In the genomic region with DNA sequence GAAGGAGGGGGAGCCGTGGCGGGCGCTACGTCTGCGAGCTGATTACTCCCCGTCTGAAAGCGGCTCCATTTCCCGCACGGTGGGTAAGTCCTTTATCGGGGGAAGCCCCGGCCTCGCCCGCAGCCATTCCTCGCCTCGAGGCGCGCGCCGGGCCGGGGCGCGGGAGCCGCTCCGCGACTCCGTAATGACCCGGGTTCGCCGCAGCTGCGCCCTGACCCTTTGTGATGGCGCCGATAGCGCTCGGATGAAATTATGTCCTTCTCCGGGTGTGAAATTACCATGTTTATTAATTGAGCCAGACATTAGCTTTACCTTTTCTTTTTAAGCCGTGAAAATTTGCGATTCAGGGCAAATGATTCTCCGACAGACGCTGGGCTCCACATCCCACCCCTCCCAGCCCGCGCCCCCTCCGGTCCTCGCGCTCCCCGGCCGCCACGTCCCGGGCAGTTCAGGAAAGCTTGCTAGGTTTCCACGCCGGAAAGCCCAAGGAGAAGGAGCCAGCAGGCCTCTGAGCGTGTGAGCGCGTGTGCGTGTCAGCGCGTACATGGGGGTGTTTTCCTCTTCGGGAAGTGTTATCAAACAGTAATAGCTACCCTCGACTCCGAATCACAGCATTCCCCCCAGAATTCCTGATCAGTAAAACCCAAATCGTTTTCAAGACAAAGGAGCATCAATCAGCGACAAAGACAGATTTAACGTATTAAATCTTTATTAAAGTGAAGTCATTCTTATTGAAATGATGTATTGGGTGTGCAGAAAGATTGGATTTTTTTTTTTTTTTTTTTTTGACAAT, we compare ENCODE assay signal across 3 cellular contexts.
TF ChIP-seq lines count a peak whose summit lies in the region.

No MANE protein-coding gene starts in this region.

TF ChIP-seq in SK-N-SH, 30 proteins besides CTCF, POLR2A, EP300 and RAD21:
- TF ChIP-seq, protein P1, sequence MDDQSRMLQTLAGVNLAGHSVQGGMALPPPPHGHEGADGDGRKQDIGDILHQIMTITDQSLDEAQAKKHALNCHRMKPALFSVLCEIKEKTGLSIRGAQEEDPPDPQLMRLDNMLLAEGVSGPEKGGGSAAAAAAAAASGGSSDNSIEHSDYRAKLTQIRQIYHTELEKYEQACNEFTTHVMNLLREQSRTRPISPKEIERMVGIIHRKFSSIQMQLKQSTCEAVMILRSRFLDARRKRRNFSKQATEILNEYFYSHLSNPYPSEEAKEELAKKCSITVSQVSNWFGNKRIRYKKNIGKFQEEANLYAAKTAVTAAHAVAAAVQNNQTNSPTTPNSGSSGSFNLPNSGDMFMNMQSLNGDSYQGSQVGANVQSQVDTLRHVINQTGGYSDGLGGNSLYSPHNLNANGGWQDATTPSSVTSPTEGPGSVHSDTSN (IDR thresholded peaks at IDR 0.05): no peak
- TF ChIP-seq EZH2phosphoT487 (IDR thresholded peaks at IDR 0.05; ENCODE audit: borderline replicate concordance, low read depth) (peak; percentile 80; the same call in 1 of the 2 replicates), FOXJ3 (CRISPR knock-in tag; IDR thresholded peaks at IDR 0.05) (no peak)

TF ChIP-seq in SK-N-SH treated with all-trans-retinoic acid at 6 μM for 48 hours, 23 proteins besides CTCF, POLR2A, EP300 and RAD21 (continues in another document):
- TF ChIP-seq GLIS3 (CRISPR knock-in tag; IDR thresholded peaks at IDR 0.05) (no peak), PPARA (CRISPR knock-in tag; IDR thresholded peaks at IDR 0.05; ENCODE audit: borderline replicate concordance) (no peak), ZFP30 (CRISPR knock-in tag; IDR thresholded peaks at IDR 0.05) (no peak), ZNF70 (CRISPR knock-in tag; IDR thresholded peaks at IDR 0.05) (no peak), ARNTL (CRISPR knock-in tag; IDR thresholded peaks at IDR 0.05; ENCODE audit: borderline replicate concordance, low read depth) (no peak), CSDC2 (CRISPR knock-in tag; IDR thresholded peaks at IDR 0.05) (no peak), ZNF8 (CRISPR knock-in tag; IDR thresholded peaks at IDR 0.05) (no peak), ISL1 (CRISPR knock-in tag; IDR thresholded peaks at IDR 0.05) (no peak), ZC3H10 (CRISPR knock-in tag; IDR thresholded peaks at IDR 0.05) (no peak), ZNF565 (CRISPR knock-in tag; conservative IDR thresholded peaks at IDR 0.05; ENCODE audit: low read depth) (no peak), TCF4 (CRISPR knock-in tag; IDR thresholded peaks at IDR 0.05; ENCODE audit: borderline replicate concordance) (no peak), TOX (CRISPR knock-in tag; IDR thresholded peaks at IDR 0.05; ENCODE audit: borderline replicate concordance) (no peak)
- TF ChIP-seq, protein P2, sequence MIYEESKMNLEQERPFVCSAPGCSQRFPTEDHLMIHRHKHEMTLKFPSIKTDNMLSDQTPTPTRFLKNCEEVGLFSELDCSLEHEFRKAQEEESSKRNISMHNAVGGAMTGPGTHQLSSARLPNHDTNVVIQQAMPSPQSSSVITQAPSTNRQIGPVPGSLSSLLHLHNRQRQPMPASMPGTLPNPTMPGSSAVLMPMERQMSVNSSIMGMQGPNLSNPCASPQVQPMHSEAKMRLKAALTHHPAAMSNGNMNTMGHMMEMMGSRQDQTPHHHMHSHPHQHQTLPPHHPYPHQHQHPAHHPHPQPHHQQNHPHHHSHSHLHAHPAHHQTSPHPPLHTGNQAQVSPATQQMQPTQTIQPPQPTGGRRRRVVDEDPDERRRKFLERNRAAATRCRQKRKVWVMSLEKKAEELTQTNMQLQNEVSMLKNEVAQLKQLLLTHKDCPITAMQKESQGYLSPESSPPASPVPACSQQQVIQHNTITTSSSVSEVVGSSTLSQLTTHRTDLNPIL (CRISPR knock-in tag; IDR thresholded peaks at IDR 0.05; ENCODE audit: low read depth): no peak
- TF ChIP-seq, protein P3, sequence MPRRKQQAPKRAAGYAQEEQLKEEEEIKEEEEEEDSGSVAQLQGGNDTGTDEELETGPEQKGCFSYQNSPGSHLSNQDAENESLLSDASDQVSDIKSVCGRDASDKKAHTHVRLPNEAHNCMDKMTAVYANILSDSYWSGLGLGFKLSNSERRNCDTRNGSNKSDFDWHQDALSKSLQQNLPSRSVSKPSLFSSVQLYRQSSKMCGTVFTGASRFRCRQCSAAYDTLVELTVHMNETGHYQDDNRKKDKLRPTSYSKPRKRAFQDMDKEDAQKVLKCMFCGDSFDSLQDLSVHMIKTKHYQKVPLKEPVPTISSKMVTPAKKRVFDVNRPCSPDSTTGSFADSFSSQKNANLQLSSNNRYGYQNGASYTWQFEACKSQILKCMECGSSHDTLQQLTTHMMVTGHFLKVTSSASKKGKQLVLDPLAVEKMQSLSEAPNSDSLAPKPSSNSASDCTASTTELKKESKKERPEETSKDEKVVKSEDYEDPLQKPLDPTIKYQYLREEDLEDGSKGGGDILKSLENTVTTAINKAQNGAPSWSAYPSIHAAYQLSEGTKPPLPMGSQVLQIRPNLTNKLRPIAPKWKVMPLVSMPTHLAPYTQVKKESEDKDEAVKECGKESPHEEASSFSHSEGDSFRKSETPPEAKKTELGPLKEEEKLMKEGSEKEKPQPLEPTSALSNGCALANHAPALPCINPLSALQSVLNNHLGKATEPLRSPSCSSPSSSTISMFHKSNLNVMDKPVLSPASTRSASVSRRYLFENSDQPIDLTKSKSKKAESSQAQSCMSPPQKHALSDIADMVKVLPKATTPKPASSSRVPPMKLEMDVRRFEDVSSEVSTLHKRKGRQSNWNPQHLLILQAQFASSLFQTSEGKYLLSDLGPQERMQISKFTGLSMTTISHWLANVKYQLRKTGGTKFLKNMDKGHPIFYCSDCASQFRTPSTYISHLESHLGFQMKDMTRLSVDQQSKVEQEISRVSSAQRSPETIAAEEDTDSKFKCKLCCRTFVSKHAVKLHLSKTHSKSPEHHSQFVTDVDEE (CRISPR knock-in tag; IDR thresholded peaks at IDR 0.05): no peak
- TF ChIP-seq, protein P4, sequence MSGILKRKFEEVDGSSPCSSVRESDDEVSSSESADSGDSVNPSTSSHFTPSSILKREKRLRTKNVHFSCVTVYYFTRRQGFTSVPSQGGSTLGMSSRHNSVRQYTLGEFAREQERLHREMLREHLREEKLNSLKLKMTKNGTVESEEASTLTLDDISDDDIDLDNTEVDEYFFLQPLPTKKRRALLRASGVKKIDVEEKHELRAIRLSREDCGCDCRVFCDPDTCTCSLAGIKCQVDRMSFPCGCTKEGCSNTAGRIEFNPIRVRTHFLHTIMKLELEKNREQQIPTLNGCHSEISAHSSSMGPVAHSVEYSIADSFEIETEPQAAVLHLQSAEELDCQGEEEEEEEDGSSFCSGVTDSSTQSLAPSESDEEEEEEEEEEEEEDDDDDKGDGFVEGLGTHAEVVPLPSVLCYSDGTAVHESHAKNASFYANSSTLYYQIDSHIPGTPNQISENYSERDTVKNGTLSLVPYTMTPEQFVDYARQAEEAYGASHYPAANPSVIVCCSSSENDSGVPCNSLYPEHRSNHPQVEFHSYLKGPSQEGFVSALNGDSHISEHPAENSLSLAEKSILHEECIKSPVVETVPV (CRISPR knock-in tag; IDR thresholded peaks at IDR 0.05): no peak
- TF ChIP-seq, protein P5, sequence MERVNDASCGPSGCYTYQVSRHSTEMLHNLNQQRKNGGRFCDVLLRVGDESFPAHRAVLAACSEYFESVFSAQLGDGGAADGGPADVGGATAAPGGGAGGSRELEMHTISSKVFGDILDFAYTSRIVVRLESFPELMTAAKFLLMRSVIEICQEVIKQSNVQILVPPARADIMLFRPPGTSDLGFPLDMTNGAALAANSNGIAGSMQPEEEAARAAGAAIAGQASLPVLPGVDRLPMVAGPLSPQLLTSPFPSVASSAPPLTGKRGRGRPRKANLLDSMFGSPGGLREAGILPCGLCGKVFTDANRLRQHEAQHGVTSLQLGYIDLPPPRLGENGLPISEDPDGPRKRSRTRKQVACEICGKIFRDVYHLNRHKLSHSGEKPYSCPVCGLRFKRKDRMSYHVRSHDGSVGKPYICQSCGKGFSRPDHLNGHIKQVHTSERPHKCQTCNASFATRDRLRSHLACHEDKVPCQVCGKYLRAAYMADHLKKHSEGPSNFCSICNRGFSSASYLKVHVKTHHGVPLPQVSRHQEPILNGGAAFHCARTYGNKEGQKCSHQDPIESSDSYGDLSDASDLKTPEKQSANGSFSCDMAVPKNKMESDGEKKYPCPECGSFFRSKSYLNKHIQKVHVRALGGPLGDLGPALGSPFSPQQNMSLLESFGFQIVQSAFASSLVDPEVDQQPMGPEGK (CRISPR knock-in tag; IDR thresholded peaks at IDR 0.05; ENCODE audit: borderline replicate concordance): no peak

TF ChIP-seq in neural cell, 6 proteins besides CTCF, POLR2A, EP300 and RAD21:
- TF ChIP-seq POLR2AphosphoS5 (IDR thresholded peaks at IDR 0.05): peak; percentile 49
- TF ChIP-seq, protein P6, sequence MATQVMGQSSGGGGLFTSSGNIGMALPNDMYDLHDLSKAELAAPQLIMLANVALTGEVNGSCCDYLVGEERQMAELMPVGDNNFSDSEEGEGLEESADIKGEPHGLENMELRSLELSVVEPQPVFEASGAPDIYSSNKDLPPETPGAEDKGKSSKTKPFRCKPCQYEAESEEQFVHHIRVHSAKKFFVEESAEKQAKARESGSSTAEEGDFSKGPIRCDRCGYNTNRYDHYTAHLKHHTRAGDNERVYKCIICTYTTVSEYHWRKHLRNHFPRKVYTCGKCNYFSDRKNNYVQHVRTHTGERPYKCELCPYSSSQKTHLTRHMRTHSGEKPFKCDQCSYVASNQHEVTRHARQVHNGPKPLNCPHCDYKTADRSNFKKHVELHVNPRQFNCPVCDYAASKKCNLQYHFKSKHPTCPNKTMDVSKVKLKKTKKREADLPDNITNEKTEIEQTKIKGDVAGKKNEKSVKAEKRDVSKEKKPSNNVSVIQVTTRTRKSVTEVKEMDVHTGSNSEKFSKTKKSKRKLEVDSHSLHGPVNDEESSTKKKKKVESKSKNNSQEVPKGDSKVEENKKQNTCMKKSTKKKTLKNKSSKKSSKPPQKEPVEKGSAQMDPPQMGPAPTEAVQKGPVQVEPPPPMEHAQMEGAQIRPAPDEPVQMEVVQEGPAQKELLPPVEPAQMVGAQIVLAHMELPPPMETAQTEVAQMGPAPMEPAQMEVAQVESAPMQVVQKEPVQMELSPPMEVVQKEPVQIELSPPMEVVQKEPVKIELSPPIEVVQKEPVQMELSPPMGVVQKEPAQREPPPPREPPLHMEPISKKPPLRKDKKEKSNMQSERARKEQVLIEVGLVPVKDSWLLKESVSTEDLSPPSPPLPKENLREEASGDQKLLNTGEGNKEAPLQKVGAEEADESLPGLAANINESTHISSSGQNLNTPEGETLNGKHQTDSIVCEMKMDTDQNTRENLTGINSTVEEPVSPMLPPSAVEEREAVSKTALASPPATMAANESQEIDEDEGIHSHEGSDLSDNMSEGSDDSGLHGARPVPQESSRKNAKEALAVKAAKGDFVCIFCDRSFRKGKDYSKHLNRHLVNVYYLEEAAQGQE (IDR thresholded peaks at IDR 0.05; ENCODE audit: borderline replicate concordance): no peak
- TF ChIP-seq EZH2 (IDR thresholded peaks at IDR 0.05; ENCODE audit: borderline replicate concordance, insufficient read depth, low read length, poor library complexity, severe bottlenecking): peak; percentile 97
- no peak for TF ChIP-seq TAF1 (IDR thresholded peaks at IDR 0.05; ENCODE audit: low read depth)
- TF ChIP-seq SMC3 (conservative IDR thresholded peaks at IDR 0.05; ENCODE audit: poor library complexity): no peak
- no peak for TF ChIP-seq MXI1 (conservative IDR thresholded peaks at IDR 0.05; ENCODE audit: poor library complexity, severe bottlenecking)
TF ChIP-seq in neural cell: peak in this region for 2.
